7 cellular contexts compared by ENCODE assay signal in the genomic region with DNA sequence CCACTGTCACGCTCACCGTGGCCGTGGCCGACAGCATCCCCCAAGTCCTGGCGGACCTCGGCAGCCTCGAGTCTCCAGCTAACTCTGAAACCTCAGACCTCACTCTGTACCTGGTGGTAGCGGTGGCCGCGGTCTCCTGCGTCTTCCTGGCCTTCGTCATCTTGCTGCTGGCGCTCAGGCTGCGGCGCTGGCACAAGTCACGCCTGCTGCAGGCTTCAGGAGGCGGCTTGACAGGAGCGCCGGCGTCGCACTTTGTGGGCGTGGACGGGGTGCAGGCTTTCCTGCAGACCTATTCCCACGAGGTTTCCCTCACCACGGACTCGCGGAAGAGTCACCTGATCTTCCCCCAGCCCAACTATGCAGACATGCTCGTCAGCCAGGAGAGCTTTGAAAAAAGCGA. TPM values are rescaled to one million over a fixed set of nuclear protein-coding genes. Genes with fewer than 3 reads are reported as not detected.
"Had no signal": no experiment of that assay in that cellular context is flagged by ENCODE, and none has a peak within 500 bp of the region (broad histone marks: within the 10 kb centered on the region; RNA-seq: fewer than 3 reads in every experiment).

No MANE protein-coding gene starts in this region.

RNA-seq across cellular contexts. Expression of gene PCDHGA12, which starts 2.4 kb away (rescaled TPM):
- total RNA-seq: activated CD4-positive, alpha-beta memory T cell treated with anti-CD3 and anti-CD28 coated beads, Interleukin-2, amount 10 ng/mL, durations not matched to agents 7 days and 5 days; activated CD4-positive, alpha-beta T cell treated with anti-CD3 and anti-CD28 coated beads, Interleukin-2, amount 10 ng/mL, durations not matched to agents 7 days and 5 days; activated CD8-positive, alpha-beta T cell treated with anti-CD3 and anti-CD28 coated beads, Interleukin-2, amount 10 ng/mL, durations not matched to agents 7 days and 5 days had no signal

RNA-seq across cellular contexts. Expression of gene PCDHGA11, which starts 11.9 kb away (rescaled TPM):
- total RNA-seq: activated CD4-positive, alpha-beta memory T cell treated with anti-CD3 and anti-CD28 coated beads, Interleukin-2, amount 10 ng/mL, durations not matched to agents 7 days and 5 days; activated CD4-positive, alpha-beta T cell treated with anti-CD3 and anti-CD28 coated beads, Interleukin-2, amount 10 ng/mL, durations not matched to agents 7 days and 5 days; activated CD8-positive, alpha-beta memory T cell treated with anti-CD3 and anti-CD28 coated beads, Interleukin-2, amount 10 ng/mL, durations not matched to agents 7 days and 5 days had no signal

RNA-seq across cellular contexts. Expression of gene PCDHGB7, which starts 15.2 kb away (rescaled TPM):
- total RNA-seq: activated CD4-positive, alpha-beta T cell treated with anti-CD3 and anti-CD28 coated beads for 36 hours; activated CD8-positive, alpha-beta memory T cell treated with anti-CD3 and anti-CD28 coated beads, Interleukin-2, amount 10 ng/mL, durations not matched to agents 7 days and 5 days; activated CD8-positive, alpha-beta T cell treated with anti-CD3 and anti-CD28 coated beads, Interleukin-2, amount 10 ng/mL, durations not matched to agents 7 days and 5 days; activated naive CD8-positive, alpha-beta T cell treated with anti-CD3 and anti-CD28 coated beads for 36 hours had no signal

RNA-seq across cellular contexts. Expression of gene PCDHGA10, which starts 19.9 kb away (rescaled TPM):
- total RNA-seq: activated CD4-positive, alpha-beta T cell treated with anti-CD3 and anti-CD28 coated beads, Interleukin-2, amount 10 ng/mL, durations not matched to agents 7 days and 5 days; activated CD8-positive, alpha-beta memory T cell treated with anti-CD3 and anti-CD28 coated beads, Interleukin-2, amount 10 ng/mL, durations not matched to agents 7 days and 5 days; activated CD8-positive, alpha-beta T cell treated with anti-CD3 and anti-CD28 coated beads, Interleukin-2, amount 10 ng/mL, durations not matched to agents 7 days and 5 days; activated naive CD4-positive, alpha-beta T cell treated with anti-CD3 and anti-CD28 coated beads, Interleukin-2, amount 50 U/mL, for 72 hours had no signal

RNA-seq across cellular contexts. Expression of gene PCDHGB6, which starts 24.9 kb away (rescaled TPM):
- total RNA-seq: activated CD4-positive, alpha-beta memory T cell treated with anti-CD3 and anti-CD28 coated beads, Interleukin-2, amount 10 ng/mL, durations not matched to agents 7 days and 5 days; activated CD4-positive, alpha-beta T cell treated with anti-CD3 and anti-CD28 coated beads for 36 hours; activated CD8-positive, alpha-beta memory T cell treated with anti-CD3 and anti-CD28 coated beads, Interleukin-2, amount 10 ng/mL, durations not matched to agents 7 days and 5 days; activated CD8-positive, alpha-beta T cell treated with anti-CD3 and anti-CD28 coated beads, Interleukin-2, amount 10 ng/mL, durations not matched to agents 7 days and 5 days; activated naive CD8-positive, alpha-beta T cell treated with anti-CD3 and anti-CD28 coated beads for 36 hours had no signal
